In genomic region chr7:36058020-36058592, GRCh38 we compare ENCODE assay signal across 20 cellular contexts.
DNase-seq lines count a peak whose midpoint lies in the region; ATAC-seq and TF ChIP-seq lines count a peak whose summit lies in the region.
"Had no signal": no experiment of that assay in that cellular context is flagged by ENCODE, and none has a peak within 500 bp of the region (broad histone marks: within the 10 kb centered on the region; RNA-seq: fewer than 3 reads in every experiment).

No MANE protein-coding gene starts in this region.

- no peaks in the 10 kb centered on the region for H3K9me3 Mint-ChIP-seq in naive thymus-derived CD4-positive, alpha-beta T cell
- H3K9me3 Mint-ChIP-seq: nephron had no signal

- peaks cover 0 to 2% (median 0%) of the 10 kb centered on the region in 7 donors for H3K4me1 Mint-ChIP-seq in naive thymus-derived CD4-positive, alpha-beta T cell

- no peaks in the 10 kb centered on the region for H3K36me3 ChIP-seq in naive thymus-derived CD4-positive, alpha-beta T cell (ENCODE audit: control insufficient read depth in 2 of 3, insufficient read depth in 3 of 3, low read length in 3 of 3)
- H3K36me3 ChIP-seq: vagina had no signal

- POLR2A ChIA-PET in naive thymus-derived CD4-positive, alpha-beta T cell (lab: Charles Lee), result no interaction called here

- H3K27ac ChIP-seq in naive thymus-derived CD4-positive, alpha-beta T cell (ENCODE audit: low read depth, low read length), result no peak overlapping the region
- H3K27ac ChIP-seq in substantia nigra (ENCODE audit: low read depth, low read length, poor library complexity, severe bottlenecking), result no peak overlapping the region
- H3K27ac ChIP-seq: skin epidermis, vagina, VCaP had no signal

- ATAC-seq in GM18498 (IDR thresholded peaks at IDR 0.05; ENCODE audit: unreplicated experiment) (peak; percentile 75), GM19395 (IDR thresholded peaks at IDR 0.05; ENCODE audit: unreplicated experiment) (peak; percentile 68), HG02852 (IDR thresholded peaks at IDR 0.05; ENCODE audit: unreplicated experiment) (peak; percentile 76)
- no peak for ATAC-seq in naive thymus-derived CD4-positive, alpha-beta T cell

- DNase-seq in naive thymus-derived CD4-positive, alpha-beta T cell, result no peak
- DNase-seq in substantia nigra (lab: John Stamatoyannopoulos, UW), result no peak
- DNase-seq in NCI-H446 (lab: John Stamatoyannopoulos, UW), result no peak
- no peak for DNase-seq in NCI-H1092 (lab: John Stamatoyannopoulos, UW)
- DNase-seq: activated T-cell treated with anti-CD3 and anti-CD28 coated beads, Interleukin-2, amount 50 U/mL, for 1 hour; aorta; EL; foreskin melanocyte; kidney glomerular epithelial cell; NCI-H1048; NCI-H524; Right ventricle myocardium superior had no signal

- no peak overlapping the region for H3K4me3 Mint-ChIP-seq in naive thymus-derived CD4-positive, alpha-beta T cell
- H3K4me3 Mint-ChIP-seq: nephron had no signal

- H3K36me3 Mint-ChIP-seq in naive thymus-derived CD4-positive, alpha-beta T cell, result no peaks in the 10 kb centered on the region

- H3K4me1 ChIP-seq in naive thymus-derived CD4-positive, alpha-beta T cell (ENCODE audit: control insufficient read depth in 2 of 2, insufficient read depth in 2 of 2, low read length in 2 of 2), result no peaks in the 10 kb centered on the region
- H3K4me1 ChIP-seq: vagina had no signal

- TF ChIP-seq EP300 in Ishikawa (IDR thresholded peaks at IDR 0.05; ENCODE audit: borderline replicate concordance), result no peak

- CTCF ChIA-PET in naive thymus-derived CD4-positive, alpha-beta T cell (lab: Charles Lee), result no interaction called here

- no peak for TF ChIP-seq RAD21 in Ishikawa (IDR thresholded peaks at IDR 0.05; ENCODE audit: low read depth)

- no peaks in the 10 kb centered on the region for H3K9me3 ChIP-seq in naive thymus-derived CD4-positive, alpha-beta T cell (ENCODE audit: control insufficient read depth in 2 of 3, low read length in 3 of 3)
- H3K9me3 ChIP-seq: vagina had no signal

- H3K27me3 ChIP-seq in naive thymus-derived CD4-positive, alpha-beta T cell (ENCODE audit: control insufficient read depth in 2 of 2, insufficient read depth in 2 of 2, low read length in 2 of 2), result no peaks in the 10 kb centered on the region
- H3K27me3 ChIP-seq: vagina had no signal

- H3K27me3 Mint-ChIP-seq in naive thymus-derived CD4-positive, alpha-beta T cell, result peaks cover 0 to 17% (median 0%) of the 10 kb centered on the region in 5 donors

- H3K4me3 ChIP-seq in naive thymus-derived CD4-positive, alpha-beta T cell (ENCODE audit: low read length), result no peak overlapping the region
- H3K4me3 ChIP-seq: skin epidermis, vagina had no signal

- H3K27ac Mint-ChIP-seq in naive thymus-derived CD4-positive, alpha-beta T cell, result no peak overlapping the region

- intact Hi-C loops in naive thymus-derived CD4-positive, alpha-beta T cell (cut with micrococcal nuclease), result no loop called here

TF ChIP-seq in Ishikawa, 13 proteins besides CTCF, POLR2A, EP300 and RAD21:
- TF ChIP-seq TEAD4 (IDR thresholded peaks at IDR 0.05) (peak; percentile 27; the same call in 1 of the 2 replicates), REST (IDR thresholded peaks at IDR 0.05; ENCODE audit: low read depth) (no peak), NFIC (IDR thresholded peaks at IDR 0.05) (no peak), TAF1 (IDR thresholded peaks at IDR 0.05; ENCODE audit: low read depth) (no peak), CREB1 (IDR thresholded peaks at IDR 0.05; ENCODE audit: low read depth) (no peak)
